ENCODE assay signal across 10 cellular contexts in genomic region chr4:127788517-127788916, GRCh38. TPM values are rescaled to one million over a fixed set of nuclear protein-coding genes. Genes with fewer than 3 reads are reported as not detected.
A peak's percentile ranks its signal among the peaks of the same experiment; 100 is the strongest.
DNase-seq lines count a peak whose midpoint lies in the region; ATAC-seq and TF ChIP-seq lines count a peak whose summit lies in the region.
"Had no signal": no experiment of that assay in that cellular context is flagged by ENCODE, and none has a peak within 500 bp of the region (broad histone marks: within the 10 kb centered on the region; RNA-seq: fewer than 3 reads in every experiment).

No MANE protein-coding gene starts in this region.

- H3K27ac Mint-ChIP-seq in CD4-positive, alpha-beta T cell, result no peak overlapping the region

- no peaks in the 10 kb centered on the region for H3K9me3 Mint-ChIP-seq in CD4-positive, alpha-beta T cell

- H3K36me3 Mint-ChIP-seq in CD4-positive, alpha-beta T cell (ENCODE audit: low read depth), result no peaks in the 10 kb centered on the region

- H3K27ac ChIP-seq in Karpas-422 (ENCODE audit: low read length), result no peak overlapping the region
- H3K27ac ChIP-seq in CD4-positive, alpha-beta T cell (ENCODE audit: low read depth, low read length), result no peak overlapping the region

- DNase-seq in AG04449 (ENCODE audit: low read depth, low spot score) (no peak), Karpas-422 (peak; percentile 81), epithelial cell of esophagus (ENCODE audit: low read depth) (peak; percentile 18), NCI-H2029 (lab: John Stamatoyannopoulos, UW) (no peak)
- DNase-seq in activated CD8-positive, alpha-beta memory T cell treated with anti-CD3 and anti-CD28 coated beads, Interleukin-2, amount 50 U/mL, for 4 hours, result no peak
- no peak for DNase-seq in CD4-positive, alpha-beta T cell
- DNase-seq: NCI-H1930; stimulated activated CD4-positive, alpha-beta T cell treated with anti-CD3 and anti-CD28 coated beads, Interleukin-2, amount 100 ng/mL, for 48 hours had no signal

- no peaks in the 10 kb centered on the region for H3K79me2 ChIP-seq in Karpas-422 (ENCODE audit: low read length)

- H3K27me3 ChIP-seq in Karpas-422 (ENCODE audit: low read length), result no peaks in the 10 kb centered on the region
- peaks cover 20% of the 10 kb centered on the region for H3K27me3 ChIP-seq in CD4-positive, alpha-beta T cell (ENCODE audit: control insufficient read depth, insufficient read depth, low read length)

- H3K4me1 Mint-ChIP-seq in CD4-positive, alpha-beta T cell (ENCODE audit: low read depth), result peaks cover under 1% of the 10 kb centered on the region

- no peaks in the 10 kb centered on the region for H3K9me2 ChIP-seq in Karpas-422 (replicated peaks; ENCODE audit: insufficient read depth, low read length)

- H3K27me3 Mint-ChIP-seq in CD4-positive, alpha-beta T cell, result peaks cover 54% of the 10 kb centered on the region

- no peak overlapping the region for H3K9ac ChIP-seq in Karpas-422 (ENCODE audit: low read length)

- peak; percentile 1 for TF ChIP-seq CTCF in AG04449 (IDR thresholded peaks at IDR 0.05; ENCODE audit: insufficient read depth, low read length, missing control alignments)
- TF ChIP-seq CTCF in epithelial cell of esophagus (IDR thresholded peaks at IDR 0.05; ENCODE audit: insufficient read depth, low read depth, low read length, missing control alignments), result peak; percentile 36
- TF ChIP-seq CTCF in CD4-positive, alpha-beta T cell (IDR thresholded peaks at IDR 0.05), result no peak

- intact Hi-C loops in CD4-positive, alpha-beta T cell (cut with DNase I, micrococcal nuclease), result no loop called here

- POLR2A ChIA-PET in AG04449 (lab: Yijun Ruan, JAX), result interaction anchor here (0.7 kb wide), 1 partner anchor 84 kb away, joined by 3 read pairs; no protein-coding TSS in a partner anchor
- POLR2A ChIA-PET in CD4-positive, alpha-beta T cell (lab: Charles Lee), result no interaction called here

- CTCF ChIA-PET in AG04449 (lab: Yijun Ruan, JAX), result interaction anchor here (1.0 kb wide), 1 partner anchor 11 kb away, joined by 4 read pairs; no protein-coding TSS in a partner anchor
- CTCF ChIA-PET in CD4-positive, alpha-beta T cell (lab: Charles Lee), result no interaction called here

- H3K4me3 ChIP-seq in AG04449 (ENCODE audit: low read depth, low read length), result no peak overlapping the region
- no peak overlapping the region for H3K4me3 ChIP-seq in Karpas-422 (ENCODE audit: low read length)
- no peak overlapping the region for H3K4me3 ChIP-seq in epithelial cell of esophagus (ENCODE audit: low read length)

- no peak overlapping the region for H3K4me2 ChIP-seq in Karpas-422 (ENCODE audit: low read depth, low read length, poor library complexity, severe bottlenecking)

- no peak overlapping the region for H2AFZ ChIP-seq in Karpas-422 (ENCODE audit: low read length)

- no peak overlapping the region for H3K4me3 Mint-ChIP-seq in CD4-positive, alpha-beta T cell

- no peaks in the 10 kb centered on the region for H3K36me3 ChIP-seq in Karpas-422 (ENCODE audit: insufficient read depth, low read length)

- no peaks in the 10 kb centered on the region for H3K9me3 ChIP-seq in Karpas-422 (ENCODE audit: low read length)
- H3K9me3 ChIP-seq in CD4-positive, alpha-beta T cell (ENCODE audit: control insufficient read depth, low read length), result no peaks in the 10 kb centered on the region

- no peaks in the 10 kb centered on the region for H4K20me1 ChIP-seq in Karpas-422 (ENCODE audit: insufficient read depth, low read depth, low read length)

- H3K4me1 ChIP-seq in Karpas-422 (ENCODE audit: low read length), result no peaks in the 10 kb centered on the region

- ATAC-seq in GM19372 (IDR thresholded peaks at IDR 0.05; ENCODE audit: low read depth, unreplicated experiment), result peak; percentile 46
- no peak for ATAC-seq in CD4-positive, alpha-beta T cell (ENCODE audit: poor library complexity)
- ATAC-seq in GM18519 (IDR thresholded peaks at IDR 0.05; ENCODE audit: low FRiP score, unreplicated experiment), result no peak

RNA-seq across cellular contexts. Expression of gene HSPA4L, which starts 6.4 kb away (rescaled TPM):
- 0.40 and 1.9 TPM in 2 replicates for total RNA-seq in Karpas-422 (2014; rRNA removed; shearing (Covaris generic); ENCODE audit: low replicate concordance)
- not detected for total RNA-seq in CD4-positive, alpha-beta T cell

RNA-seq across cellular contexts. Expression of gene SLC25A31, which starts 58.3 kb away (rescaled TPM):
- not detected in 2 replicates for total RNA-seq in Karpas-422 (2014; rRNA removed; shearing (Covaris generic); ENCODE audit: low replicate concordance)
- total RNA-seq in CD4-positive, alpha-beta T cell, result not detected

Comparison
In these comparisons a context has a peak if more than half of its experiments do, and no peak if none do; other contexts are left out.
1. DNase-seq: peak in Karpas-422 (single experiment) and epithelial cell of esophagus (single experiment); none in AG04449 (single experiment), activated CD8-positive, alpha-beta memory T cell treated with anti-CD3 and anti-CD28 coated beads, Interleukin-2, amount 50 U/mL, for 4 hours (single experiment), CD4-positive, alpha-beta T cell (0 of 10) and NCI-H2029 (single experiment).